12 cellular contexts compared by ENCODE assay signal in the genomic region with DNA sequence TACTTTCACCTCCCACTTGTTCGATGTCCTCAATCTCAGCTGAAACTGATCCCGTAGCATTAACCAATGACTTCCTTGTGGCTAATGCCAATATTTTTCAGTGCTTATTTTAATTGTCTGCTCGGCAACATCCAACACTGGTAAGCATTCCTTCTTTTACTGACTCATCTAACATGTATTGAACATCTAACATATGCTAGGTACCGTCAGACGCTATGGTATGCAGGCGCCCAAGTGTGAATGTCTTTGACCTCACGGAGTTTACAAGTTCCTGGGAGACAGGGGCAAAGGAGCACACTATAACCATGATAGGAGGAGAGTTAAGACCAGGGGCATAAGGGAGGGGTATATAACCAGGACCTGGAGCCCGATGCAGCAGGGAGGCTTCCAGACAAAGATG. TPM values are rescaled to one million over a fixed set of nuclear protein-coding genes. Genes with fewer than 3 reads are reported as not detected.
DNase-seq lines count a peak whose midpoint lies in the region; ATAC-seq and TF ChIP-seq lines count a peak whose summit lies in the region.
"Had no signal": no experiment of that assay in that cellular context is flagged by ENCODE, and none has a peak within 500 bp of the region (broad histone marks: within the 10 kb centered on the region; RNA-seq: fewer than 3 reads in every experiment).

No MANE protein-coding gene starts in this region.

- no peak overlapping the region for H2BK120ac ChIP-seq in H9 (ENCODE audit: low read depth, low read length, poor library complexity, severe bottlenecking)

- H3K14ac ChIP-seq in H9 (ENCODE audit: insufficient read depth, low read length), result no peak overlapping the region

- H3K56ac ChIP-seq in H9 (ENCODE audit: insufficient read length, low read depth, low read length), result no peak overlapping the region

- peak overlapping the region; percentile 89 to 100 (median 98) for H3K4me2 ChIP-seq in BLaER1 treated with 17β-estradiol and CSF1 and Interleukin-3, amounts not matched to agents 10 nM and 100 nM
- H3K4me2 ChIP-seq in H9 (ENCODE audit: insufficient read depth, insufficient read length, low read length), result no peak overlapping the region

- H4K20me1 ChIP-seq in BLaER1 treated with 17β-estradiol and CSF1 and Interleukin-3, amounts not matched to agents 10 nM and 100 nM, result peaks cover 0 to 58% (median 31%) of the 10 kb centered on the region in 11 experiments; a peak in 14 of 22 replicates
- peaks cover 3% of the 10 kb centered on the region for H4K20me1 ChIP-seq in H9 (ENCODE audit: control insufficient read depth, insufficient read depth, insufficient read length)

- no peaks in the 10 kb centered on the region for H3K79me1 ChIP-seq in H9 (ENCODE audit: insufficient read depth, low read depth, low read length, poor library complexity, severe bottlenecking)

- no peak overlapping the region for H3K18ac ChIP-seq in H9 (ENCODE audit: insufficient read length, low read depth, low read length)

- peaks cover 2% of the 10 kb centered on the region; the same call in 1 of the 2 replicates for H3K79me2 ChIP-seq in H9 (ENCODE audit: insufficient read depth, low read length)

- H3K4me3 ChIP-seq in BLaER1 treated with 17β-estradiol and CSF1 and Interleukin-3, amounts not matched to agents 10 nM and 100 nM, result peak overlapping the region in 2 of 10 experiments; percentile 90 to 93; a peak in 1 of 20 replicates

- H3K27ac ChIP-seq in BLaER1 treated with 17β-estradiol and CSF1 and Interleukin-3, amounts not matched to agents 10 nM and 100 nM, result no peak overlapping the region
- no peak overlapping the region for H3K27ac ChIP-seq in H9 (ENCODE audit: insufficient read length, low read depth, low read length)
- H3K27ac ChIP-seq: ascending aorta had no signal

- H3K27ac Mint-ChIP-seq in H9, result no peak overlapping the region
- peak overlapping the region; percentile 15 to 97 for H3K27ac Mint-ChIP-seq in activated naive CD4-positive, alpha-beta T cell treated with anti-CD3 and anti-CD28 coated beads, Interleukin-2, amount 50 U/mL, for 72 hours
- H3K27ac Mint-ChIP-seq in naive B cell, result peak overlapping the region in 3 of 6 donors; percentile 13 to 90 (median 28)

- H2AFZ ChIP-seq in H9 (ENCODE audit: low read length), result no peak overlapping the region

- TF ChIP-seq CTCF in H9 (conservative IDR thresholded peaks at IDR 0.05), result no peak

- H3K4me1 Mint-ChIP-seq in H9 (peaks cover 26% of the 10 kb centered on the region in 2 experiments), naive B cell (peaks cover 40 to 47% (median 43%) of the 10 kb centered on the region in 3 donors)

- H3K9me3 ChIP-seq in BLaER1 treated with 17β-estradiol and CSF1 and Interleukin-3, amounts not matched to agents 10 nM and 100 nM (replicated peaks in 1 of 11), result no peaks in the 10 kb centered on the region
- no peaks in the 10 kb centered on the region for H3K9me3 ChIP-seq in H9 (ENCODE audit: control insufficient read depth, low read depth, low read length)
- H3K9me3 ChIP-seq: ascending aorta had no signal

- no peak overlapping the region for H2BK12ac ChIP-seq in H9 (ENCODE audit: insufficient read length, low read depth, low read length)

- H3K36me3 ChIP-seq in BLaER1 treated with 17β-estradiol and CSF1 and Interleukin-3, amounts not matched to agents 10 nM and 100 nM, result peaks cover 42 to 56% (median 52%) of the 10 kb centered on the region in 11 experiments

- H3K4ac ChIP-seq in H9 (ENCODE audit: low read depth, low read length), result no peak overlapping the region

- H2AK5ac ChIP-seq in H9 (ENCODE audit: insufficient read length, low read length), result no peak overlapping the region

- ATAC-seq in activated naive CD4-positive, alpha-beta T cell treated with anti-CD3 and anti-CD28 coated beads, Interleukin-2, amount 50 U/mL, for 72 hours, result no peak
- ATAC-seq in naive B cell (ENCODE audit: low read depth in 2 of 2) (no peak), GM19467 (IDR thresholded peaks at IDR 0.05; ENCODE audit: unreplicated experiment) (no peak), GM19395 (IDR thresholded peaks at IDR 0.05; ENCODE audit: unreplicated experiment) (no peak)

- no peak overlapping the region for H3T11ph ChIP-seq in H9 (ENCODE audit: low read length)

- no peak overlapping the region for H2BK5ac ChIP-seq in H9 (ENCODE audit: insufficient read length, low read length)

- no peak overlapping the region for H4K8ac ChIP-seq in H9 (replicated peaks; ENCODE audit: insufficient read length, low read depth, low read length)

- H3K27me3 ChIP-seq in BLaER1 treated with 17β-estradiol and CSF1 and Interleukin-3, amounts not matched to agents 10 nM and 100 nM, result no peaks in the 10 kb centered on the region
- H3K27me3 ChIP-seq in H9 (ENCODE audit: insufficient read depth, low read length), result no peaks in the 10 kb centered on the region
- H3K27me3 ChIP-seq: ascending aorta had no signal

- no peak overlapping the region for H2BK15ac ChIP-seq in H9 (ENCODE audit: low read depth, low read length)

- in situ Hi-C loops in KBM-7 (cut with MboI; ENCODE audit: low pct_unique_long_range_greater_than_20kb, low sequenced_read_pairs), result no loop called here

- no peak overlapping the region for H3K23ac ChIP-seq in H9 (ENCODE audit: insufficient read length, low read depth, low read length)

- no peak overlapping the region for H4K91ac ChIP-seq in H9 (ENCODE audit: insufficient read length, low read depth, low read length)

- peaks cover 0 to 3% of the 10 kb centered on the region in 2 experiments; a peak in 4 of 5 replicates for H3K9me3 Mint-ChIP-seq in H9
- H3K9me3 Mint-ChIP-seq in activated naive CD4-positive, alpha-beta T cell treated with anti-CD3 and anti-CD28 coated beads, Interleukin-2, amount 50 U/mL, for 72 hours, result peaks cover 0 to 3% of the 10 kb centered on the region in 2 donors
- H3K9me3 Mint-ChIP-seq in naive B cell, result peaks cover 0 to 4% (median 0%) of the 10 kb centered on the region in 7 donors

- DNase-seq in H9, result no peak
- no peak for DNase-seq in activated naive CD4-positive, alpha-beta T cell treated with anti-CD3 and anti-CD28 coated beads, Interleukin-2, amount 50 U/mL, for 72 hours (ENCODE audit: low spot score in 2 of 2)
- DNase-seq in naive B cell, result no peak
- DNase-seq in KBM-7, result no peak
- no peak for DNase-seq in SHP77 treated with DMSO at 0.1 percent for 48 hours (lab: John Stamatoyannopoulos, UW)
- DNase-seq: activated CD4-positive, alpha-beta T cell treated with anti-CD3 and anti-CD28 coated beads for 4 hours; hypothalamus; NCI-H510A had no signal

- H3K23me2 ChIP-seq in H9 (ENCODE audit: insufficient read length, low read depth, low read length, poor library complexity, severe bottlenecking), result peaks cover 16% of the 10 kb centered on the region

- WGBS in H9 (ENCODE audit: extremely low coverage, insufficient read length, low lambda C conversion rate), result no CpG with 5 or more reads among the region's 8 CpGs

- H4K5ac ChIP-seq in H9 (ENCODE audit: insufficient read length, low read depth, low read length), result no peak overlapping the region

- H2BK20ac ChIP-seq in H9 (ENCODE audit: low read depth, low read length, poor library complexity, severe bottlenecking), result no peak overlapping the region

- H3K9ac ChIP-seq in BLaER1 treated with 17β-estradiol and CSF1 and Interleukin-3, amounts not matched to agents 10 nM and 100 nM, result peak overlapping the region; percentile 86 to 94 (median 91); a peak in 18 of 22 replicates
- H3K9ac ChIP-seq in H9 (ENCODE audit: extremely low read depth, insufficient read length, low read length), result no peak overlapping the region

- peak overlapping the region; percentile 95 to 98; a peak in 4 of 5 replicates for H3K4me3 Mint-ChIP-seq in H9
- peak overlapping the region; percentile 45 to 99 (median 96) for H3K4me3 Mint-ChIP-seq in naive B cell

- H3K36me3 Mint-ChIP-seq in H9 (ENCODE audit: insufficient read depth in 1 of 3, low read depth in 3 of 3), result peaks cover 12 to 29% (median 23%) of the 10 kb centered on the region in 3 experiments
- H3K36me3 Mint-ChIP-seq in activated naive CD4-positive, alpha-beta T cell treated with anti-CD3 and anti-CD28 coated beads, Interleukin-2, amount 50 U/mL, for 72 hours, result peaks cover 8 to 14% of the 10 kb centered on the region in 2 donors
- peaks cover 7 to 38% of the 10 kb centered on the region in 2 donors for H3K36me3 Mint-ChIP-seq in naive B cell

- peaks cover 39 to 58% (median 51%) of the 10 kb centered on the region in 10 experiments for H3K4me1 ChIP-seq in BLaER1 treated with 17β-estradiol and CSF1 and Interleukin-3, amounts not matched to agents 10 nM and 100 nM
- H3K4me1 ChIP-seq in H9 (ENCODE audit: insufficient read depth, low read length), result no peaks in the 10 kb centered on the region

- H3K27me3 Mint-ChIP-seq in H9 (ENCODE audit: low read depth) (peaks cover 4% of the 10 kb centered on the region), naive B cell (peaks cover 0 to 4% (median 0%) of the 10 kb centered on the region in 3 donors)

RNA-seq across cellular contexts. Expression of gene BRMS1, which starts 1.7 kb away (rescaled TPM):
- total RNA-seq in H9 (2021), result 50.1 and 50.5 TPM in 2 replicates
- 10 to 100 TPM; 32.1 to 33.5 TPM for total RNA-seq in activated naive CD4-positive, alpha-beta T cell treated with anti-CD3 and anti-CD28 coated beads, Interleukin-2, amount 50 U/mL, for 72 hours
- polyA plus RNA-seq in naive B cell (ENCODE audit: low read depth in 6 of 6), result 10 to 100 TPM; 56.2 to 81.6 (median 73.0) TPM

RNA-seq across cellular contexts. Expression of gene B4GAT1, which starts 4.3 kb away (rescaled TPM):
- 24.3 and 26.3 TPM in 2 replicates for total RNA-seq in H9 (2021)
- 1 to 10 TPM; 6.5 to 8.9 TPM for total RNA-seq in activated naive CD4-positive, alpha-beta T cell treated with anti-CD3 and anti-CD28 coated beads, Interleukin-2, amount 50 U/mL, for 72 hours
- 1 to 10 TPM; 2.9 to 7.7 (median 5.2) TPM for polyA plus RNA-seq in naive B cell (ENCODE audit: low read depth in 6 of 6)

RNA-seq across cellular contexts. Expression of gene RIN1, which starts 6.9 kb away (rescaled TPM):
- 5.4 and 5.5 TPM in 2 replicates for total RNA-seq in H9 (2021)
- total RNA-seq in activated naive CD4-positive, alpha-beta T cell treated with anti-CD3 and anti-CD28 coated beads, Interleukin-2, amount 50 U/mL, for 72 hours, result 1 to 10 TPM; 2.6 to 4.9 TPM
- 1 to 10 TPM in 1 of 6 donors, under 1 TPM in 2, not detected in 3; 0.11 to 3.1 (median 0.51) TPM for polyA plus RNA-seq in naive B cell (ENCODE audit: low read depth in 6 of 6)

RNA-seq across cellular contexts. Expression of gene CD248, which starts 26.3 kb away (rescaled TPM):
- 1.3 and 1.5 TPM in 2 replicates for total RNA-seq in H9 (2021)
- under 1 TPM; 0.31 to 0.36 TPM for total RNA-seq in activated naive CD4-positive, alpha-beta T cell treated with anti-CD3 and anti-CD28 coated beads, Interleukin-2, amount 50 U/mL, for 72 hours
- polyA plus RNA-seq in naive B cell (ENCODE audit: low read depth in 6 of 6), result under 1 TPM in 5 of 6 donors, not detected in 1; 0.09 to 0.39 (median 0.24) TPM

RNA-seq across cellular contexts. Expression of gene SLC29A2, which starts 28.4 kb away (rescaled TPM):
- 29.7 and 29.8 TPM in 2 replicates for total RNA-seq in H9 (2021)
- 10 to 100 TPM in 1 of 2 donors, 1 to 10 TPM in 1; 6.1 to 10.5 TPM for total RNA-seq in activated naive CD4-positive, alpha-beta T cell treated with anti-CD3 and anti-CD28 coated beads, Interleukin-2, amount 50 U/mL, for 72 hours
- 1 to 10 TPM; 1.1 to 3.7 (median 2.4) TPM for polyA plus RNA-seq in naive B cell (ENCODE audit: low read depth in 6 of 6)
- total RNA-seq: ascending aorta had no signal

Comparison
In these comparisons a context has a peak if more than half of its experiments do, and no peak if none do; other contexts are left out.
1. H3K27ac Mint-ChIP-seq: peak in activated naive CD4-positive, alpha-beta T cell treated with anti-CD3 and anti-CD28 coated beads, Interleukin-2, amount 50 U/mL, for 72 hours (2 of 2); none in H9 (0 of 3).